In the genomic region with DNA sequence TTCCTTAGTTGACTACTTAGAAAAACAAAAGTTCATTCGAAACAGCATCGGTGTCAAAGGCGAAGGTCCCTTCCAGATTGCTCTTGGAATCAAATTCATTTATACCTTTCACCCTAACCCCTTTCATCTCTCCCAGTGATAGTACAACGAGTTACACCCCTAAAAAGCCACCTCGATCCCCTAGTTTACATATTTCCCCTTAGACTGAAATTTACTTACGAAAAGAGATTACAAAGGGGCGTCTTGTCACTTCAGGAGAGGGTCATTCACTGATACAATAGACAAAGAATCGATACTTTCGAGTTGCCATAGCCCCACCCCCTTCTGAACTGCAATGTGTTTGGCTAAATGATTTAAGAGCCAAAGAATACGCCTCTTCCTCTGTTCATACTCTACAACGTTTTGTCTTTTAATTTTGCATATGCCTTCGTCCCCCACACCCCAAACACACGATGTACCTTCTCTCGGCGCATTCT, we compare ENCODE assay signal across 8 cellular contexts.
A peak's percentile ranks its signal among the peaks of the same experiment; 100 is the strongest.
DNase-seq lines count a peak whose midpoint lies in the region; ATAC-seq and TF ChIP-seq lines count a peak whose summit lies in the region.

No MANE protein-coding gene starts in this region.

- no peak for TF ChIP-seq EP300 in gastroesophageal sphincter (IDR thresholded peaks at IDR 0.05)
- TF ChIP-seq EP300 in suprapubic skin (IDR thresholded peaks at IDR 0.05) = no peak

- peaks cover 15% of the 10 kb centered on the region for H3K27me3 ChIP-seq in gastroesophageal sphincter
- H3K27me3 ChIP-seq in suprapubic skin = peaks cover 79% of the 10 kb centered on the region

- POLR2A ChIA-PET in AG04449 (lab: Yijun Ruan, JAX) = no interaction called here

- H3K4me1 ChIP-seq in gastroesophageal sphincter (peaks cover 0 to 27% (median 0%) of the 10 kb centered on the region in 3 donors), suprapubic skin (peaks cover 25% of the 10 kb centered on the region)

- ATAC-seq in SK-N-SH treated with all-trans-retinoic acid at 6 μM for 48 hours = peak; percentile 5; the same call in 1 of the 3 replicates
- ATAC-seq in gastroesophageal sphincter = no peak
- no peak for ATAC-seq in GM21367 (IDR thresholded peaks at IDR 0.05; ENCODE audit: unreplicated experiment)

- no peak for DNase-seq in AG04449 (ENCODE audit: low read depth, low spot score)
- DNase-seq in suprapubic skin (ENCODE audit: low spot score in 2 of 2) = no peak
- no peak for DNase-seq in NCI-H446 treated with DMSO at 0.1 percent for 48 hours (lab: John Stamatoyannopoulos, UW)
- no peak for DNase-seq in NCI-H2171 (lab: John Stamatoyannopoulos, UW)

- peak overlapping the region; percentile 73 for H3K4me3 ChIP-seq in AG04449 (ENCODE audit: low read depth, low read length)
- peak overlapping the region; percentile 62 to 66 for H3K4me3 ChIP-seq in gastroesophageal sphincter
- H3K4me3 ChIP-seq in suprapubic skin = peak overlapping the region; percentile 52

- WGBS in gastroesophageal sphincter (ENCODE audit: low coverage in 1 of 2), 2 donors = 7 to 28% methylated on average over 7 to 15 of the region's 15 CpGs
- 35% methylated on average over 15 of the region's 15 CpGs for WGBS in suprapubic skin

- CTCF ChIA-PET in AG04449 (lab: Yijun Ruan, JAX) = no interaction called here

- H3K9me3 ChIP-seq in gastroesophageal sphincter (no peaks in the 10 kb centered on the region), suprapubic skin (no peaks in the 10 kb centered on the region)

- peak overlapping the region in 3 of 4 donors; percentile 78 to 85 (median 81) for H3K27ac ChIP-seq in gastroesophageal sphincter
- peak overlapping the region; percentile 73 for H3K27ac ChIP-seq in suprapubic skin

- in situ Hi-C loops in GM18951 (cut with MboI; ENCODE audit: low sequenced_read_pairs, unreplicated experiment) = no loop called here

- H3K36me3 ChIP-seq in gastroesophageal sphincter = no peaks in the 10 kb centered on the region
- no peaks in the 10 kb centered on the region for H3K36me3 ChIP-seq in suprapubic skin

- TF ChIP-seq POLR2A in GM18951 (IDR thresholded peaks at IDR 0.05; ENCODE audit: extremely low read depth, insufficient read depth, insufficient read length) (peak; percentile 39), gastroesophageal sphincter (IDR thresholded peaks at IDR 0.05) (no peak), suprapubic skin (IDR thresholded peaks at IDR 0.05) (no peak)

- TF ChIP-seq CTCF in AG04449 (IDR thresholded peaks at IDR 0.05; ENCODE audit: insufficient read depth, low read length, missing control alignments) (no peak), gastroesophageal sphincter (IDR thresholded peaks at IDR 0.05) (no peak), suprapubic skin (IDR thresholded peaks at IDR 0.05) (no peak)

TF ChIP-seq in SK-N-SH treated with all-trans-retinoic acid at 6 μM for 48 hours, 23 proteins besides CTCF, POLR2A, EP300 and RAD21:
- TF ChIP-seq, protein P1, sequence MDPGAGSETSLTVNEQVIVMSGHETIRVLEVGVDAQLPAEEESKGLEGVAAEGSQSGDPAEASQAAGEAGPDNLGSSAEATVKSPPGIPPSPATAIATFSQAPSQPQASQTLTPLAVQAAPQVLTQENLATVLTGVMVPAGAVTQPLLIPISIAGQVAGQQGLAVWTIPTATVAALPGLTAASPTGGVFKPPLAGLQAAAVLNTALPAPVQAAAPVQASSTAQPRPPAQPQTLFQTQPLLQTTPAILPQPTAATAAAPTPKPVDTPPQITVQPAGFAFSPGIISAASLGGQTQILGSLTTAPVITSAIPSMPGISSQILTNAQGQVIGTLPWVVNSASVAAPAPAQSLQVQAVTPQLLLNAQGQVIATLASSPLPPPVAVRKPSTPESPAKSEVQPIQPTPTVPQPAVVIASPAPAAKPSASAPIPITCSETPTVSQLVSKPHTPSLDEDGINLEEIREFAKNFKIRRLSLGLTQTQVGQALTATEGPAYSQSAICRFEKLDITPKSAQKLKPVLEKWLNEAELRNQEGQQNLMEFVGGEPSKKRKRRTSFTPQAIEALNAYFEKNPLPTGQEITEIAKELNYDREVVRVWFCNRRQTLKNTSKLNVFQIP (CRISPR knock-in tag; IDR thresholded peaks at IDR 0.05; ENCODE audit: borderline replicate concordance, low read depth) = no peak
- TF ChIP-seq, protein P2, sequence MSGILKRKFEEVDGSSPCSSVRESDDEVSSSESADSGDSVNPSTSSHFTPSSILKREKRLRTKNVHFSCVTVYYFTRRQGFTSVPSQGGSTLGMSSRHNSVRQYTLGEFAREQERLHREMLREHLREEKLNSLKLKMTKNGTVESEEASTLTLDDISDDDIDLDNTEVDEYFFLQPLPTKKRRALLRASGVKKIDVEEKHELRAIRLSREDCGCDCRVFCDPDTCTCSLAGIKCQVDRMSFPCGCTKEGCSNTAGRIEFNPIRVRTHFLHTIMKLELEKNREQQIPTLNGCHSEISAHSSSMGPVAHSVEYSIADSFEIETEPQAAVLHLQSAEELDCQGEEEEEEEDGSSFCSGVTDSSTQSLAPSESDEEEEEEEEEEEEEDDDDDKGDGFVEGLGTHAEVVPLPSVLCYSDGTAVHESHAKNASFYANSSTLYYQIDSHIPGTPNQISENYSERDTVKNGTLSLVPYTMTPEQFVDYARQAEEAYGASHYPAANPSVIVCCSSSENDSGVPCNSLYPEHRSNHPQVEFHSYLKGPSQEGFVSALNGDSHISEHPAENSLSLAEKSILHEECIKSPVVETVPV (CRISPR knock-in tag; IDR thresholded peaks at IDR 0.05) = no peak
- TF ChIP-seq ZFP3 (CRISPR knock-in tag; IDR thresholded peaks at IDR 0.05) (no peak), TCF4 (CRISPR knock-in tag; IDR thresholded peaks at IDR 0.05; ENCODE audit: borderline replicate concordance) (no peak), ISL1 (CRISPR knock-in tag; IDR thresholded peaks at IDR 0.05) (no peak), GLIS3 (CRISPR knock-in tag; IDR thresholded peaks at IDR 0.05) (no peak), ESRRG (CRISPR knock-in tag; IDR thresholded peaks at IDR 0.05) (no peak), BACH2 (CRISPR knock-in tag; IDR thresholded peaks at IDR 0.05; ENCODE audit: borderline replicate concordance) (no peak), ZFP30 (CRISPR knock-in tag; IDR thresholded peaks at IDR 0.05) (no peak), RARB (CRISPR knock-in tag; IDR thresholded peaks at IDR 0.05) (no peak), SNAI2 (CRISPR knock-in tag; IDR thresholded peaks at IDR 0.05) (no peak), PPARA (CRISPR knock-in tag; IDR thresholded peaks at IDR 0.05; ENCODE audit: borderline replicate concordance) (no peak), OSR1 (CRISPR knock-in tag; IDR thresholded peaks at IDR 0.05) (no peak), ZC3H10 (CRISPR knock-in tag; IDR thresholded peaks at IDR 0.05) (no peak)
- TF ChIP-seq, protein P3, sequence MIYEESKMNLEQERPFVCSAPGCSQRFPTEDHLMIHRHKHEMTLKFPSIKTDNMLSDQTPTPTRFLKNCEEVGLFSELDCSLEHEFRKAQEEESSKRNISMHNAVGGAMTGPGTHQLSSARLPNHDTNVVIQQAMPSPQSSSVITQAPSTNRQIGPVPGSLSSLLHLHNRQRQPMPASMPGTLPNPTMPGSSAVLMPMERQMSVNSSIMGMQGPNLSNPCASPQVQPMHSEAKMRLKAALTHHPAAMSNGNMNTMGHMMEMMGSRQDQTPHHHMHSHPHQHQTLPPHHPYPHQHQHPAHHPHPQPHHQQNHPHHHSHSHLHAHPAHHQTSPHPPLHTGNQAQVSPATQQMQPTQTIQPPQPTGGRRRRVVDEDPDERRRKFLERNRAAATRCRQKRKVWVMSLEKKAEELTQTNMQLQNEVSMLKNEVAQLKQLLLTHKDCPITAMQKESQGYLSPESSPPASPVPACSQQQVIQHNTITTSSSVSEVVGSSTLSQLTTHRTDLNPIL (CRISPR knock-in tag; IDR thresholded peaks at IDR 0.05; ENCODE audit: low read depth) = no peak
